Comparison of ENCODE assay signal across 8 cellular contexts in genomic region chr17:46044286-46044928, GRCh38. TPM values are rescaled to one million over a fixed set of nuclear protein-coding genes. Genes with fewer than 3 reads are reported as not detected.
DNase-seq lines count a peak whose midpoint lies in the region; ATAC-seq and TF ChIP-seq lines count a peak whose summit lies in the region.

No MANE protein-coding gene starts in this region.

- peaks cover 5% of the 10 kb centered on the region for H3K79me1 ChIP-seq in mesendoderm (ENCODE audit: low read length)

- no peak overlapping the region for H3K4me2 ChIP-seq in mesendoderm (ENCODE audit: low read length)

- H3K18ac ChIP-seq in mesendoderm (ENCODE audit: low read length): no peak overlapping the region

- H3K36me3 ChIP-seq in endodermal cell (ENCODE audit: control insufficient read depth, insufficient read depth, low read length): peaks cover 82% of the 10 kb centered on the region
- H3K36me3 ChIP-seq in mesendoderm (ENCODE audit: control insufficient read depth, insufficient read depth, low read length): peaks cover 1% of the 10 kb centered on the region

- H3K27me3 Mint-ChIP-seq in endodermal cell (ENCODE audit: insufficient read depth): no peaks in the 10 kb centered on the region
- H3K27me3 Mint-ChIP-seq in stimulated activated memory B cell treated with anti-CD40 and anti-IgM and Interleukin-4, amounts not matched to agents 10 μg/mL and 1 μg/mL and 100 μg/mL, for 72 hours: no peaks in the 10 kb centered on the region

- H3K4me1 ChIP-seq in endodermal cell (ENCODE audit: control insufficient read depth, insufficient read depth, low read length) (no peaks in the 10 kb centered on the region), mesendoderm (ENCODE audit: control insufficient read depth, low read depth, low read length) (no peaks in the 10 kb centered on the region)

- H3K27ac ChIP-seq in endodermal cell (ENCODE audit: low read depth, low read length) (no peak overlapping the region), mesendoderm (ENCODE audit: low read depth, low read length) (no peak overlapping the region)

- no peak overlapping the region for H3K4me3 Mint-ChIP-seq in endodermal cell
- no peak overlapping the region for H3K4me3 Mint-ChIP-seq in stimulated activated memory B cell treated with anti-CD40 and anti-IgM and Interleukin-4, amounts not matched to agents 10 μg/mL and 1 μg/mL and 100 μg/mL, for 72 hours

- ATAC-seq in stimulated activated memory B cell treated with anti-CD40 and anti-IgM and Interleukin-4, amounts not matched to agents 10 μg/mL and 1 μg/mL and 100 μg/mL, for 72 hours: peak; percentile 51
- ATAC-seq in GM21717 (IDR thresholded peaks at IDR 0.05; ENCODE audit: unreplicated experiment): no peak

- H3K56ac ChIP-seq in mesendoderm (ENCODE audit: low read length): no peak overlapping the region

- H3K27ac Mint-ChIP-seq in endodermal cell: peak overlapping the region; percentile 83
- peak overlapping the region; percentile 62 for H3K27ac Mint-ChIP-seq in stimulated activated memory B cell treated with anti-CD40 and anti-IgM and Interleukin-4, amounts not matched to agents 10 μg/mL and 1 μg/mL and 100 μg/mL, for 72 hours

- no peak overlapping the region for H4K5ac ChIP-seq in mesendoderm (ENCODE audit: low read length)

- no peak overlapping the region for H2BK15ac ChIP-seq in mesendoderm (replicated peaks; ENCODE audit: low read depth)

- no peak overlapping the region for H2BK120ac ChIP-seq in mesendoderm (ENCODE audit: low read depth, low read length)

- H2BK5ac ChIP-seq in mesendoderm (ENCODE audit: low read length): no peak overlapping the region

- H3K9ac ChIP-seq in endodermal cell (ENCODE audit: extremely low read depth, low read length, poor library complexity, severe bottlenecking): no peak overlapping the region
- no peak overlapping the region for H3K9ac ChIP-seq in mesendoderm (ENCODE audit: low read length)

- H2AK5ac ChIP-seq in mesendoderm (ENCODE audit: low read length): no peak overlapping the region

- H3K4me3 ChIP-seq in endodermal cell (ENCODE audit: low read length) (no peak overlapping the region), mesendoderm (ENCODE audit: low read length) (no peak overlapping the region)

- 87 to 100% methylated on average over 1 to 5 of the region's 5 CpGs for WGBS in endodermal cell (ENCODE audit: insufficient coverage in 1 of 2, insufficient read length in 1 of 2), 2 experiments
- no CpG with 5 or more reads among the region's 5 CpGs for WGBS in mesendoderm (ENCODE audit: extremely low coverage, insufficient coverage, low lambda C conversion rate)

- peaks cover 19% of the 10 kb centered on the region for H3K4me1 Mint-ChIP-seq in endodermal cell
- H3K4me1 Mint-ChIP-seq in stimulated activated memory B cell treated with anti-CD40 and anti-IgM and Interleukin-4, amounts not matched to agents 10 μg/mL and 1 μg/mL and 100 μg/mL, for 72 hours: peaks cover 21% of the 10 kb centered on the region

- H3K9me3 ChIP-seq in endodermal cell (ENCODE audit: control insufficient read depth, low read length): no peaks in the 10 kb centered on the region

- H3K27me3 ChIP-seq in endodermal cell (ENCODE audit: control insufficient read depth, insufficient read depth, low read length, poor library complexity, severe bottlenecking): no peaks in the 10 kb centered on the region
- no peaks in the 10 kb centered on the region for H3K27me3 ChIP-seq in mesendoderm (ENCODE audit: insufficient read depth, low read length, poor library complexity)

- no peak overlapping the region for H4K8ac ChIP-seq in mesendoderm (ENCODE audit: low read depth, low read length)

- H3K4ac ChIP-seq in mesendoderm (ENCODE audit: low read depth, low read length): no peak overlapping the region

- H3K23ac ChIP-seq in mesendoderm (ENCODE audit: low read length): no peak overlapping the region

- DNase-seq in AG08395 (ENCODE audit: low spot score) (peak; percentile 87), GM19240 (ENCODE audit: insufficient read length, low spot score) (peak; percentile 25), NCI-H345 (lab: John Stamatoyannopoulos, UW) (peak; percentile 48), endodermal cell (peak; percentile 92), mesendoderm (peak; percentile 94)
- peak; percentile 54 to 65 for DNase-seq in activated CD4-positive, alpha-beta T cell treated with anti-CD3 and anti-CD28 coated beads for 4 hours

- TF ChIP-seq CTCF in endodermal cell (conservative IDR thresholded peaks at IDR 0.05): peak; percentile 94

- H3K79me2 ChIP-seq in mesendoderm (ENCODE audit: control insufficient read depth, insufficient read depth, low read length): no peaks in the 10 kb centered on the region

- H3K9me3 Mint-ChIP-seq in endodermal cell: no peaks in the 10 kb centered on the region
- no peaks in the 10 kb centered on the region for H3K9me3 Mint-ChIP-seq in stimulated activated memory B cell treated with anti-CD40 and anti-IgM and Interleukin-4, amounts not matched to agents 10 μg/mL and 1 μg/mL and 100 μg/mL, for 72 hours

- peaks cover 69% of the 10 kb centered on the region for H3K36me3 Mint-ChIP-seq in endodermal cell (ENCODE audit: low read depth)
- H3K36me3 Mint-ChIP-seq in stimulated activated memory B cell treated with anti-CD40 and anti-IgM and Interleukin-4, amounts not matched to agents 10 μg/mL and 1 μg/mL and 100 μg/mL, for 72 hours: peaks cover 65% of the 10 kb centered on the region

RNA-seq across cellular contexts. Expression of gene STH, which starts 45.4 kb away (rescaled TPM):
- total RNA-seq in endodermal cell: not detected
- not detected for polyA plus RNA-seq in endodermal cell (2013, experiment 1 of 2)
- polyA plus RNA-seq in endodermal cell (2013, experiment 2 of 2): not detected
- not detected for polyA plus RNA-seq in mesendoderm (2013, experiment 1 of 2)
- polyA plus RNA-seq in mesendoderm (2013, experiment 2 of 2): not detected

Comparison
In these comparisons a context has a peak if more than half of its experiments do, and no peak if none do; other contexts are left out.
1. DNase-seq: peak in every context shown above with its lines; median percentile 94 in mesendoderm; 92 in endodermal cell; 87 in AG08395; 60 in activated CD4-positive, alpha-beta T cell treated with anti-CD3 and anti-CD28 coated beads for 4 hours; 48 in NCI-H345; 25 in GM19240.